8 cellular contexts compared by ENCODE assay signal in genomic region chr4:174521800-174522182, GRCh38. TPM values are rescaled to one million over a fixed set of nuclear protein-coding genes. Genes with fewer than 3 reads are reported as not detected.
A peak's percentile ranks its signal among the peaks of the same experiment; 100 is the strongest.
DNase-seq lines count a peak whose midpoint lies in the region; ATAC-seq and TF ChIP-seq lines count a peak whose summit lies in the region.

No MANE protein-coding gene starts in this region.

- in situ Hi-C loops in gastrocnemius medialis (cut with MboI; ENCODE audit: low sequenced_read_pairs in 4 of 4) = no loop called here

- H3K9me3 ChIP-seq in ES-I3 (ENCODE audit: control insufficient read depth, insufficient read depth, low read length) (no peaks in the 10 kb centered on the region), HUES64 (ENCODE audit: insufficient read depth, low read depth, low read length) (no peaks in the 10 kb centered on the region), gastrocnemius medialis (no peaks in the 10 kb centered on the region)

- H3K9ac ChIP-seq in ES-I3 (ENCODE audit: low read depth, low read length) = peak overlapping the region; percentile 56; the same call in 1 of the 2 replicates
- H3K9ac ChIP-seq in HUES64 (ENCODE audit: low read depth, low read length) = no peak overlapping the region; the same call in 1 of the 2 replicates

- peaks cover 48% of the 10 kb centered on the region for H3K27me3 Mint-ChIP-seq in activated T-helper 1 cell treated with anti-CD3 and anti-CD28 coated beads, Interleukin-12 subunit alpha, Interleukin-12 subunit beta, Interleukin-2, Interleukin-4 antibody, amounts not matched to agents 30 ng/mL and 10 ng/mL and 1 ng/mL, durations not matched to agents 14 hours and 24 hours and 36 hours (ENCODE audit: insufficient read depth)

- peaks cover 23% of the 10 kb centered on the region for H3K4me1 Mint-ChIP-seq in activated T-helper 1 cell treated with anti-CD3 and anti-CD28 coated beads, Interleukin-12 subunit alpha, Interleukin-12 subunit beta, Interleukin-2, Interleukin-4 antibody, amounts not matched to agents 30 ng/mL and 10 ng/mL and 1 ng/mL, durations not matched to agents 14 hours and 24 hours and 36 hours (ENCODE audit: low read depth)

- H3K27ac Mint-ChIP-seq in activated T-helper 1 cell treated with anti-CD3 and anti-CD28 coated beads, Interleukin-12 subunit alpha, Interleukin-12 subunit beta, Interleukin-2, Interleukin-4 antibody, amounts not matched to agents 30 ng/mL and 10 ng/mL and 1 ng/mL, durations not matched to agents 14 hours and 24 hours and 36 hours = peak overlapping the region; percentile 6

- no peaks in the 10 kb centered on the region for H3K9me3 Mint-ChIP-seq in activated T-helper 1 cell treated with anti-CD3 and anti-CD28 coated beads, Interleukin-12 subunit alpha, Interleukin-12 subunit beta, Interleukin-2, Interleukin-4 antibody, amounts not matched to agents 30 ng/mL and 10 ng/mL and 1 ng/mL, durations not matched to agents 14 hours and 24 hours and 36 hours

- H3K4me3 ChIP-seq in HUES64 (ENCODE audit: low read length) (peak overlapping the region; percentile 57), gastrocnemius medialis (peak overlapping the region; percentile 56 to 66 (median 60))

- H3K36me3 ChIP-seq in ES-I3 (ENCODE audit: insufficient read depth, low read length) (no peaks in the 10 kb centered on the region), HUES64 (ENCODE audit: insufficient read depth, low read length) (no peaks in the 10 kb centered on the region), gastrocnemius medialis (no peaks in the 10 kb centered on the region)

- peak; percentile 1 for DNase-seq in activated T-helper 1 cell treated with anti-CD3 and anti-CD28 coated beads, Interleukin-12 subunit alpha, Interleukin-12 subunit beta, Interleukin-2, Interleukin-4 antibody, amounts not matched to agents 30 ng/mL and 10 ng/mL and 1 ng/mL, durations not matched to agents 14 hours and 24 hours and 36 hours (ENCODE audit: low spot score)
- DNase-seq in left ventricle myocardium superior (peak; percentile 31), gastrocnemius medialis (no peak), NCI-H226 (no peak), medulla oblongata (ENCODE audit: extremely low spot score) (no peak)

- no peak for TF ChIP-seq POLR2A in gastrocnemius medialis (IDR thresholded peaks at IDR 0.05)

- peak overlapping the region; percentile 74 for H3K4me3 Mint-ChIP-seq in activated T-helper 1 cell treated with anti-CD3 and anti-CD28 coated beads, Interleukin-12 subunit alpha, Interleukin-12 subunit beta, Interleukin-2, Interleukin-4 antibody, amounts not matched to agents 30 ng/mL and 10 ng/mL and 1 ng/mL, durations not matched to agents 14 hours and 24 hours and 36 hours

- WGBS in HUES64 = 10% methylated on average over 12 of the region's 12 CpGs

- H3K36me3 Mint-ChIP-seq in activated T-helper 1 cell treated with anti-CD3 and anti-CD28 coated beads, Interleukin-12 subunit alpha, Interleukin-12 subunit beta, Interleukin-2, Interleukin-4 antibody, amounts not matched to agents 30 ng/mL and 10 ng/mL and 1 ng/mL, durations not matched to agents 14 hours and 24 hours and 36 hours (ENCODE audit: low read depth) = no peaks in the 10 kb centered on the region

- intact Hi-C loops in activated T-helper 1 cell treated with anti-CD3 and anti-CD28 coated beads, Interleukin-12 subunit alpha, Interleukin-12 subunit beta, Interleukin-2, Interleukin-4 antibody, amounts not matched to agents 30 ng/mL and 10 ng/mL and 1 ng/mL, durations not matched to agents 14 hours and 24 hours and 36 hours (cut with micrococcal nuclease) = loop anchor here (2.0 to 5.0 kb wide), 4 partner anchors 111 to 299 kb away; partner anchors contain the start of genes CEP44 and FBXO8
- intact Hi-C loops in left ventricle myocardium superior (cut with micrococcal nuclease) (no loop called here), gastrocnemius medialis (cut with DNase I; ENCODE audit: low total_unique reads) (no loop called here)

- no peak overlapping the region for H3K27ac ChIP-seq in HUES64 (ENCODE audit: low read depth, low read length)
- peak overlapping the region in 2 of 4 donors; percentile 30 to 62 for H3K27ac ChIP-seq in gastrocnemius medialis

- ATAC-seq in GM21576 (IDR thresholded peaks at IDR 0.05; ENCODE audit: unreplicated experiment) (peak; percentile 26), left ventricle myocardium superior (peak; percentile 37), gastrocnemius medialis (peak; percentile 15 to 51)

- TF ChIP-seq CTCF in gastrocnemius medialis (IDR thresholded peaks at IDR 0.05 in 4 of 5, conservative IDR thresholded peaks at IDR 0.05 in 1 of 5) = no peak

- H3K4me1 ChIP-seq in ES-I3 (ENCODE audit: insufficient read depth, low read length) (no peaks in the 10 kb centered on the region), HUES64 (ENCODE audit: insufficient read depth, low read length) (peaks cover 12% of the 10 kb centered on the region), gastrocnemius medialis (peaks cover 0 to 3% of the 10 kb centered on the region in 2 donors)

- H3K27me3 ChIP-seq in HUES64 (ENCODE audit: insufficient read depth, low read length) (peaks cover 50% of the 10 kb centered on the region), gastrocnemius medialis (peaks cover 0 to 3% (median 0%) of the 10 kb centered on the region in 3 donors)

RNA-seq across cellular contexts. Expression of gene HPGD, which starts 0.5 kb away (rescaled TPM):
- polyA plus RNA-seq in HUES64 (2013, experiment 1 of 2) = 1.3 TPM
- 0.89 TPM for polyA plus RNA-seq in HUES64 (2013, experiment 2 of 2)
- 2.6 and 3.1 TPM in 2 replicates for total RNA-seq in activated T-helper 1 cell treated with anti-CD3 and anti-CD28 coated beads, Interleukin-12 subunit alpha, Interleukin-12 subunit beta, Interleukin-2, Interleukin-4 antibody, amounts not matched to agents 30 ng/mL and 10 ng/mL and 1 ng/mL, durations not matched to agents 14 hours and 24 hours and 36 hours
- total RNA-seq in left ventricle myocardium superior = 1.1 TPM
- 10 to 100 TPM in 1 of 4 donors, 1 to 10 TPM in 3; 1.2 to 12.9 (median 3.8) TPM for total RNA-seq in gastrocnemius medialis

Comparison
In these comparisons a context has a peak if more than half of its experiments do, and no peak if none do; other contexts are left out.
1. DNase-seq: peak in activated T-helper 1 cell treated with anti-CD3 and anti-CD28 coated beads, Interleukin-12 subunit alpha, Interleukin-12 subunit beta, Interleukin-2, Interleukin-4 antibody, amounts not matched to agents 30 ng/mL and 10 ng/mL and 1 ng/mL, durations not matched to agents 14 hours and 24 hours and 36 hours (single experiment) and left ventricle myocardium superior (single experiment); none in gastrocnemius medialis (0 of 2), NCI-H226 (single experiment) and medulla oblongata (single experiment).
2. Peak in every context shown above with its lines, with median percentiles within 50 percentile points of each other: ATAC-seq.